Comparison of ENCODE assay signal across 20 cellular contexts in the genomic region with DNA sequence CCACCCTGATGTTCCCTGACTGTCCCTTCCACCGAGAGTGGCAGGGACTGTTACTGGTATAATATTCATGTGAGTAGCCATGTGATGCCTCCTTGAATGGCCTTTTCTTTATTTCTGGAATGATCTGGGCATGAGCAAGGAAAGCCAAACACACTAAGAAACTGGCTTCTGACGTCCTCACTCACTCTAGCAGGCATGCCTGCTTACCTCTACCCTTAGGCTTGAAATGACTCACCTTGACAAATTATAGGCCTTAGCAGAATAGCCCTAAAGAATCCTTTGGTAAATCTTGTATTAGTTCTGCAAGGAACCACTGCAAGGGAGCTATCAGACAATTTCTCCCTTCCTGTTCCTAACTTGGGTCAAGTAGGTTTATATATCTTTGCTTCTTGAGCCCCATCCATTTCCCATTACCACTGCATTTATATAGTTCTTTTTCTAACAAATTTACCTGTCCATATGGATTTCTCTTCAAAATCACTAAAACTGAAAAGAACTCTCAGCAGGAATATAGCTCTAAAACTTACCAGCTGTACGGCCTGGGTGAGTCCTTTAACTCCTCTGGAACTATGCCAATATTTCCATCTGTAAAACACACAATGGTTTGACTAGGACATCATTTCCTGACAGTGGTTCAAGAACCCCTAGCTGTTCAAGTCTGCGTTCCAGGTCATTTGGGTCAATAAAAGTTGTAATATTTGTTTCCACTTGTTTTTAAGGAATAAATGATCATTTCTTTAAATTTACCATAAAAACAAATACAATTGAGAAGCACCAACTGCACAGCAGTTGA. TPM values are rescaled to one million over a fixed set of nuclear protein-coding genes. Genes with fewer than 3 reads are reported as not detected.
DNase-seq lines count a peak whose midpoint lies in the region; ATAC-seq and TF ChIP-seq lines count a peak whose summit lies in the region.
"Had no signal": no experiment of that assay in that cellular context is flagged by ENCODE, and none has a peak within 500 bp of the region (broad histone marks: within the 10 kb centered on the region; RNA-seq: fewer than 3 reads in every experiment).

No MANE protein-coding gene starts in this region.

- H3K9me3 ChIP-seq in Karpas-422 (ENCODE audit: low read length) = no peaks in the 10 kb centered on the region
- H3K9me3 ChIP-seq: lower lobe of right lung, right lobe of liver, transverse colon had no signal

- intact Hi-C loops in cardiac septum (cut with DNase I) = no loop called here

- H3K9ac ChIP-seq in Karpas-422 (ENCODE audit: low read length) = no peak overlapping the region

- H3K27ac ChIP-seq in Karpas-422 (ENCODE audit: low read length) (no peak overlapping the region), foreskin keratinocyte (peak overlapping the region; percentile 30)
- H3K27ac ChIP-seq: lower lobe of right lung, right lobe of liver, transverse colon had no signal

- H4K20me1 ChIP-seq in Karpas-422 (ENCODE audit: insufficient read depth, low read depth, low read length) = no peaks in the 10 kb centered on the region

- peak; percentile 32 for DNase-seq in Karpas-422
- DNase-seq in SK-MEL-5 (ENCODE audit: low read depth, low spot score) = peak; percentile 34
- peak; percentile 78 to 92 for DNase-seq in foreskin keratinocyte
- no peak for DNase-seq in cardiac septum (ENCODE audit: low spot score)
- no peak for DNase-seq in GM13976 (ENCODE audit: low spot score)
- DNase-seq: activated CD8-positive, alpha-beta memory T cell treated with anti-CD3 and anti-CD28 coated beads, Interleukin-2, amount 10 ng/mL, durations not matched to agents 7 days and 5 days; activated gamma-delta T cell treated with Interleukin-2 at 50 U/mL for 16 hours; aorta; lower lobe of right lung; NCI-H2107; right lobe of liver; stimulated activated CD4-positive, alpha-beta T cell treated with anti-CD3 and anti-CD28 coated beads, Interleukin-4, amount 100 ng/mL, for 24 hours; transverse colon had no signal

- H3K9me2 ChIP-seq in Karpas-422 (replicated peaks; ENCODE audit: insufficient read depth, low read length) = no peaks in the 10 kb centered on the region

- H3K79me2 ChIP-seq in Karpas-422 (ENCODE audit: low read length) = no peaks in the 10 kb centered on the region

- no peak overlapping the region for H2AFZ ChIP-seq in Karpas-422 (ENCODE audit: low read length)

- no peak overlapping the region for H3K4me3 ChIP-seq in Karpas-422 (ENCODE audit: low read length)
- H3K4me3 ChIP-seq: lower lobe of right lung, right lobe of liver, transverse colon had no signal

- in situ Hi-C loops in SK-MEL-5 (cut with HindIII; ENCODE audit: low pct_unique_long_range_greater_than_20kb, low sequenced_read_pairs) = no loop called here
- in situ Hi-C loops in GM13976 (cut with MboI; ENCODE audit: low sequenced_read_pairs, unreplicated experiment) = no loop called here

- no peaks in the 10 kb centered on the region for H3K27me3 ChIP-seq in Karpas-422 (ENCODE audit: low read length)
- H3K27me3 ChIP-seq in foreskin keratinocyte = no peaks in the 10 kb centered on the region
- H3K27me3 ChIP-seq: right lobe of liver, transverse colon had no signal

- no peak overlapping the region for H3K4me2 ChIP-seq in Karpas-422 (ENCODE audit: low read depth, low read length, poor library complexity, severe bottlenecking)

- TF ChIP-seq CTCF in foreskin keratinocyte (conservative IDR thresholded peaks at IDR 0.05) (no peak), GM13976 (IDR thresholded peaks at IDR 0.05; ENCODE audit: borderline replicate concordance, control extremely low read depth, extremely low read depth, insufficient read depth, missing control alignments) (no peak)

- H3K36me3 ChIP-seq in Karpas-422 (ENCODE audit: insufficient read depth, low read length) = no peaks in the 10 kb centered on the region
- H3K36me3 ChIP-seq: lower lobe of right lung, right lobe of liver, transverse colon had no signal

- peak; percentile 50 for ATAC-seq in GM18909 (IDR thresholded peaks at IDR 0.05; ENCODE audit: poor library complexity, unreplicated experiment)
- ATAC-seq in foreskin keratinocyte = peak; percentile 99
- no peak for ATAC-seq in activated CD4-positive, CD25-positive, alpha-beta regulatory T cell treated with anti-CD3 and anti-CD28 coated beads, Interleukin-2, amount 50 U/mL, for 24 hours
- no peak for ATAC-seq in GM18517 (IDR thresholded peaks at IDR 0.05; ENCODE audit: unreplicated experiment)
- ATAC-seq: activated CD8-positive, alpha-beta memory T cell treated with anti-CD3 and anti-CD28 coated beads, Interleukin-2, amount 10 ng/mL, durations not matched to agents 7 days and 5 days; lower lobe of right lung; right lobe of liver had no signal

- H3K4me1 ChIP-seq in Karpas-422 (ENCODE audit: low read length) (peaks cover 4% of the 10 kb centered on the region; the same call in 1 of the 2 replicates), foreskin keratinocyte (peaks cover 14% of the 10 kb centered on the region)
- H3K4me1 ChIP-seq: lower lobe of right lung, right lobe of liver, transverse colon had no signal

RNA-seq across cellular contexts. Expression of gene NDUFA5, which starts 13.0 kb away (rescaled TPM):
- 47.8 and 59.0 TPM in 2 replicates for total RNA-seq in Karpas-422 (2014; rRNA removed; shearing (Covaris generic); ENCODE audit: low replicate concordance)
- total RNA-seq in SK-MEL-5 (2014; rRNA removed; shearing (Covaris generic)) = 118 and 132 TPM in 2 replicates
- polyA plus RNA-seq in SK-MEL-5 (2015; cell fraction: cytosol; rRNA removed) = 71.6 and 88.4 TPM in 2 replicates
- 74.5 and 84.6 TPM in 2 replicates for polyA plus RNA-seq in SK-MEL-5 (2015; cell fraction: nucleus; rRNA removed)
- total RNA-seq in foreskin keratinocyte = 51.1 and 53.8 TPM in 2 replicates
- polyA plus RNA-seq in foreskin keratinocyte = 39.0 and 44.5 TPM in 2 replicates
- total RNA-seq in cardiac septum = 210 TPM

RNA-seq across cellular contexts. Expression of gene ASB15, which starts 31.0 kb away (rescaled TPM):
- 0.04 TPM in 1 of 2 replicates, not detected in the other for total RNA-seq in Karpas-422 (2014; rRNA removed; shearing (Covaris generic); ENCODE audit: low replicate concordance)
- not detected in 2 replicates for total RNA-seq in SK-MEL-5 (2014; rRNA removed; shearing (Covaris generic))
- polyA plus RNA-seq in SK-MEL-5 (2015; cell fraction: cytosol; rRNA removed) = not detected in 2 replicates
- not detected in 2 replicates for polyA plus RNA-seq in SK-MEL-5 (2015; cell fraction: nucleus; rRNA removed)
- total RNA-seq in foreskin keratinocyte (not detected in 2 replicates), cardiac septum (20.0 TPM)
- polyA plus RNA-seq in foreskin keratinocyte = not detected in 2 replicates
- total RNA-seq: activated CD8-positive, alpha-beta memory T cell treated with anti-CD3 and anti-CD28 coated beads, Interleukin-2, amount 10 ng/mL, durations not matched to agents 7 days and 5 days; aorta; Daoy; fibroblast of villous mesenchyme; lower lobe of right lung; neural crest cell; right lobe of liver; transverse colon had no signal
- polyA plus RNA-seq: BJ had no signal

RNA-seq across cellular contexts. Expression of gene IQUB, which starts 36.2 kb away (rescaled TPM):
- 0.22 and 0.97 TPM in 2 replicates for total RNA-seq in Karpas-422 (2014; rRNA removed; shearing (Covaris generic); ENCODE audit: low replicate concordance)
- 0.18 TPM in 1 of 2 replicates, not detected in the other for total RNA-seq in SK-MEL-5 (2014; rRNA removed; shearing (Covaris generic))
- 0.06 and 0.31 TPM in 2 replicates for polyA plus RNA-seq in SK-MEL-5 (2015; cell fraction: cytosol; rRNA removed)
- polyA plus RNA-seq in SK-MEL-5 (2015; cell fraction: nucleus; rRNA removed) = 4.5 TPM in 1 of 2 replicates, not detected in the other
- total RNA-seq in foreskin keratinocyte (0.04 and 0.07 TPM in 2 replicates), cardiac septum (0.78 TPM)
- 0.01 TPM in 1 of 2 replicates, not detected in the other for polyA plus RNA-seq in foreskin keratinocyte

Comparison
In these comparisons a context has a peak if more than half of its experiments do, and no peak if none do; other contexts are left out.
1. ATAC-seq: peak in GM18909 (single experiment) and foreskin keratinocyte (single experiment); none in activated CD4-positive, CD25-positive, alpha-beta regulatory T cell treated with anti-CD3 and anti-CD28 coated beads, Interleukin-2, amount 50 U/mL, for 24 hours (0 of 2) and GM18517 (single experiment).
2. DNase-seq: peak in Karpas-422 (single experiment), SK-MEL-5 (single experiment) and foreskin keratinocyte (2 of 2); none in cardiac septum (single experiment) and GM13976 (single experiment).
3. RNA of gene ASB15, which starts 31.0 kb away (total RNA-seq): 20.0 TPM in cardiac septum (single experiment); 0.04 TPM in Karpas-422, not detected in SK-MEL-5 and not detected in foreskin keratinocyte; every median in the first group is over 10 times any median in the second.